Comparison of ENCODE assay signal across 1 cellular context in genomic region chr19:48230555-48231129, GRCh38.
TF ChIP-seq lines count a peak whose summit lies in the region.

No MANE protein-coding gene starts in this region.

TF ChIP-seq in IMR-90, 13 proteins besides CTCF, POLR2A, EP300 and RAD21:
- TF ChIP-seq BHLHE40 (IDR thresholded peaks at IDR 0.05; ENCODE audit: low read depth, low read length) (no peak), SMC3 (IDR thresholded peaks at IDR 0.05; ENCODE audit: low read depth, low read length) (no peak), MXI1 (IDR thresholded peaks at IDR 0.05; ENCODE audit: borderline replicate concordance, low read depth, low read length) (no peak), NFE2L2 (IDR thresholded peaks at IDR 0.05; ENCODE audit: low read depth, low read length) (no peak), USF2 (IDR thresholded peaks at IDR 0.05; ENCODE audit: low read depth, low read length) (no peak), MAZ (IDR thresholded peaks at IDR 0.05; ENCODE audit: borderline replicate concordance, low read depth, low read length) (no peak), CEBPB (IDR thresholded peaks at IDR 0.05; ENCODE audit: low read depth, low read length) (no peak), CHD1 (IDR thresholded peaks at IDR 0.05; ENCODE audit: low read depth, low read length) (no peak), RCOR1 (IDR thresholded peaks at IDR 0.05; ENCODE audit: insufficient replicate concordance, low read length) (no peak), ELK1 (IDR thresholded peaks at IDR 0.05; ENCODE audit: borderline replicate concordance, low read depth, low read length) (no peak), FOS (IDR thresholded peaks at IDR 0.05; ENCODE audit: low read depth, low read length) (no peak), MAFK (IDR thresholded peaks at IDR 0.05; ENCODE audit: low read depth, low read length) (no peak), RFX5 (IDR thresholded peaks at IDR 0.05; ENCODE audit: low read depth, low read length) (no peak)
